1 cellular context compared by ENCODE assay signal in the genomic region with DNA sequence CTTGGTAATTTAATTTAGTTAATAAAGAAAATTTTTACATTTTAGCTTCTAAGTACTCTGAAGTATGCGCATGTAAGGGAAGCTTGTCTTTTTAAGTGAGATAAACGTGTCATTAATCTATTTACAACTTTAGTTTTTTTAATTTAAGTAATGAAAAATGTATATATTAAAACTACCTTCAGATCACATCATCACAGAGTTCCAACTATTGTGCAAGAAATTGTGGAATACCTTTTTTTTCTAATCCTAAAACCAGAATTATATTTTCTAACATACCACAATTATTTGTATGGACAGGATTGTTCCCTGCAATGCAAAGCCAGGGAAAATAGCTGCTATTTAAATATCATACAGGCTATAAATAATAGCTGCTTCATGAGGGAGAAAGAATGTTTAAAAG.
TF ChIP-seq lines count a peak whose summit lies in the region.

No MANE protein-coding gene starts in this region.

TF ChIP-seq in K562, 482 proteins besides CTCF, POLR2A, EP300 and RAD21 (continued from another document):
- TF ChIP-seq CEBPB (tag; IDR thresholded peaks at IDR 0.05), result peak; percentile 29; the same call in 1 of the 2 replicates
TF ChIP-seq in K562: peak in this region for 2.
